In genomic region chr2:229732897-229733296, GRCh38 we compare ENCODE assay signal across 1 cellular context.
TF ChIP-seq lines count a peak whose summit lies in the region.

No MANE protein-coding gene starts in this region.

TF ChIP-seq in GM12891, 5 proteins besides CTCF, POLR2A, EP300 and RAD21:
- TF ChIP-seq POLR2AphosphoS5 (IDR thresholded peaks at IDR 0.05; ENCODE audit: low read depth, low read length) (no peak), PAX5 (IDR thresholded peaks at IDR 0.05; ENCODE audit: insufficient read depth, low read length, severe bottlenecking) (no peak), TAF1 (IDR thresholded peaks at IDR 0.05; ENCODE audit: low read depth, low read length) (no peak), POU2F2 (IDR thresholded peaks at IDR 0.05; ENCODE audit: low read depth, low read length) (no peak), SPI1 (IDR thresholded peaks at IDR 0.05; ENCODE audit: low read depth, low read length) (no peak)
